ENCODE assay signal across 16 cellular contexts in genomic region chr4:76061977-76062376, GRCh38. TPM values are rescaled to one million over a fixed set of nuclear protein-coding genes. Genes with fewer than 3 reads are reported as not detected.
A peak's percentile ranks its signal among the peaks of the same experiment; 100 is the strongest.
DNase-seq lines count a peak whose midpoint lies in the region; ATAC-seq lines count a peak whose summit lies in the region.
"Had no signal": no experiment of that assay in that cellular context is flagged by ENCODE, and none has a peak within 500 bp of the region (broad histone marks: within the 10 kb centered on the region; RNA-seq: fewer than 3 reads in every experiment).

No MANE protein-coding gene starts in this region.

- no peak overlapping the region for H3K27ac Mint-ChIP-seq in naive thymus-derived CD4-positive, alpha-beta T cell
- H3K27ac Mint-ChIP-seq: activated CD8-positive, alpha-beta T cell treated with anti-CD3 and anti-CD28 coated beads for 36 hours had no signal

- H3K79me2 ChIP-seq in Karpas-422 (ENCODE audit: low read length), result no peaks in the 10 kb centered on the region

- no peaks in the 10 kb centered on the region for H3K9me2 ChIP-seq in Karpas-422 (replicated peaks; ENCODE audit: insufficient read depth, low read length)

- H3K36me3 ChIP-seq in Karpas-422 (ENCODE audit: insufficient read depth, low read length), result no peaks in the 10 kb centered on the region
- H3K36me3 ChIP-seq in naive thymus-derived CD4-positive, alpha-beta T cell (ENCODE audit: control insufficient read depth in 2 of 3, insufficient read depth in 3 of 3, low read length in 3 of 3), result no peaks in the 10 kb centered on the region
- H3K36me3 ChIP-seq: lower lobe of right lung, thoracic aorta had no signal

- no peaks in the 10 kb centered on the region for H3K9me3 ChIP-seq in Karpas-422 (ENCODE audit: low read length)
- H3K9me3 ChIP-seq in naive thymus-derived CD4-positive, alpha-beta T cell (ENCODE audit: control insufficient read depth in 2 of 3, low read length in 3 of 3), result no peaks in the 10 kb centered on the region
- H3K9me3 ChIP-seq: lower lobe of right lung, thoracic aorta had no signal

- H3K27me3 ChIP-seq in Karpas-422 (ENCODE audit: low read length), result no peaks in the 10 kb centered on the region
- H3K27me3 ChIP-seq in naive thymus-derived CD4-positive, alpha-beta T cell (ENCODE audit: control insufficient read depth in 2 of 2, insufficient read depth in 2 of 2, low read length in 2 of 2), result no peaks in the 10 kb centered on the region

- H3K27me3 Mint-ChIP-seq in naive thymus-derived CD4-positive, alpha-beta T cell, result peaks cover 0 to 7% (median 0%) of the 10 kb centered on the region in 5 donors

- H3K4me3 Mint-ChIP-seq in naive thymus-derived CD4-positive, alpha-beta T cell, result no peak overlapping the region
- H3K4me3 Mint-ChIP-seq: activated CD8-positive, alpha-beta T cell treated with anti-CD3 and anti-CD28 coated beads for 36 hours; activated naive CD8-positive, alpha-beta T cell had no signal

- H3K4me1 Mint-ChIP-seq in naive thymus-derived CD4-positive, alpha-beta T cell, result peaks cover 0 to 42% (median 0%) of the 10 kb centered on the region in 7 donors

- no peak overlapping the region for H3K27ac ChIP-seq in Karpas-422 (ENCODE audit: low read length)
- no peak overlapping the region for H3K27ac ChIP-seq in naive thymus-derived CD4-positive, alpha-beta T cell (ENCODE audit: low read depth, low read length)
- H3K27ac ChIP-seq: lower lobe of right lung, thoracic aorta had no signal

- H3K9ac ChIP-seq in Karpas-422 (ENCODE audit: low read length), result no peak overlapping the region

- intact Hi-C loops in naive thymus-derived CD4-positive, alpha-beta T cell (cut with micrococcal nuclease), result no loop called here

- H3K36me3 Mint-ChIP-seq in naive thymus-derived CD4-positive, alpha-beta T cell, result no peaks in the 10 kb centered on the region
- H3K36me3 Mint-ChIP-seq: activated naive CD8-positive, alpha-beta T cell had no signal

- peaks cover 8% of the 10 kb centered on the region for H3K4me1 ChIP-seq in Karpas-422 (ENCODE audit: low read length)
- no peaks in the 10 kb centered on the region for H3K4me1 ChIP-seq in naive thymus-derived CD4-positive, alpha-beta T cell (ENCODE audit: control insufficient read depth in 2 of 2, insufficient read depth in 2 of 2, low read length in 2 of 2)
- H3K4me1 ChIP-seq: lower lobe of right lung had no signal

- CTCF ChIA-PET in naive thymus-derived CD4-positive, alpha-beta T cell (lab: Charles Lee), result interaction anchor here (0.6 to 1.0 kb wide), 2 partner anchors 32 to 67 kb away, joined by 3 to 4 read pairs; no protein-coding TSS in a partner anchor

- H4K20me1 ChIP-seq in Karpas-422 (ENCODE audit: insufficient read depth, low read depth, low read length), result no peaks in the 10 kb centered on the region

- ATAC-seq in GM18907 (IDR thresholded peaks at IDR 0.05; ENCODE audit: unreplicated experiment), result peak; percentile 74
- peak; percentile 67 for ATAC-seq in GM21825 (IDR thresholded peaks at IDR 0.05; ENCODE audit: unreplicated experiment)
- peak; percentile 54 for ATAC-seq in naive thymus-derived CD4-positive, alpha-beta T cell
- ATAC-seq in left lobe of liver, result no peak
- ATAC-seq: activated CD8-positive, alpha-beta T cell treated with anti-CD3 and anti-CD28 coated beads for 36 hours; lower lobe of right lung; SK-N-SH treated with all-trans-retinoic acid at 6 μM for 48 hours had no signal

- no peaks in the 10 kb centered on the region for H3K9me3 Mint-ChIP-seq in naive thymus-derived CD4-positive, alpha-beta T cell
- H3K9me3 Mint-ChIP-seq: activated CD8-positive, alpha-beta T cell treated with anti-CD3 and anti-CD28 coated beads for 36 hours had no signal

- H3K4me2 ChIP-seq in Karpas-422 (ENCODE audit: low read depth, low read length, poor library complexity, severe bottlenecking), result peak overlapping the region; percentile 32

- DNase-seq in Karpas-422 (no peak), SW480 (ENCODE audit: low spot score) (no peak), GM19238 (ENCODE audit: insufficient read length, low spot score) (no peak), left lobe of liver (ENCODE audit: low spot score) (no peak)
- no peak for DNase-seq in naive thymus-derived CD4-positive, alpha-beta T cell
- DNase-seq: activated CD8-positive, alpha-beta T cell treated with anti-CD3 and anti-CD28 coated beads for 36 hours; lower lobe of right lung; NCI-H524; stimulated activated CD4-positive, alpha-beta T cell treated with anti-CD3 and anti-CD28 coated beads, Interleukin-4, amount 100 ng/mL, for 4 hours had no signal

- no peak overlapping the region for H3K4me3 ChIP-seq in Karpas-422 (ENCODE audit: low read length)
- no peak overlapping the region for H3K4me3 ChIP-seq in naive thymus-derived CD4-positive, alpha-beta T cell (ENCODE audit: low read length)
- H3K4me3 ChIP-seq: lower lobe of right lung, thoracic aorta had no signal

- H2AFZ ChIP-seq in Karpas-422 (ENCODE audit: low read length), result no peak overlapping the region

- POLR2A ChIA-PET in naive thymus-derived CD4-positive, alpha-beta T cell (lab: Charles Lee), result no interaction called here

RNA-seq across cellular contexts. Expression of gene ART3, which starts 12.5 kb away (rescaled TPM):
- not detected in 2 replicates for total RNA-seq in Karpas-422 (2014; rRNA removed; shearing (Covaris generic); ENCODE audit: low replicate concordance)
- total RNA-seq in naive thymus-derived CD4-positive, alpha-beta T cell, result not detected
- not detected for polyA plus RNA-seq in naive thymus-derived CD4-positive, alpha-beta T cell
- not detected for total RNA-seq in left lobe of liver
- total RNA-seq: activated CD8-positive, alpha-beta T cell treated with anti-CD3 and anti-CD28 coated beads for 36 hours; dermis microvascular lymphatic vessel endothelial cell; lower lobe of right lung; M059J; thoracic aorta had no signal

RNA-seq across cellular contexts. Expression of gene CXCL11, which starts 26.1 kb away (rescaled TPM):
- not detected in 2 replicates for total RNA-seq in Karpas-422 (2014; rRNA removed; shearing (Covaris generic); ENCODE audit: low replicate concordance)
- total RNA-seq in naive thymus-derived CD4-positive, alpha-beta T cell, result not detected
- not detected for polyA plus RNA-seq in naive thymus-derived CD4-positive, alpha-beta T cell
- not detected for total RNA-seq in left lobe of liver
- total RNA-seq: activated CD8-positive, alpha-beta T cell treated with anti-CD3 and anti-CD28 coated beads for 36 hours; thoracic aorta had no signal

RNA-seq across cellular contexts. Expression of gene CXCL10, which starts 38.7 kb away (rescaled TPM):
- not detected in 2 replicates for total RNA-seq in Karpas-422 (2014; rRNA removed; shearing (Covaris generic); ENCODE audit: low replicate concordance)
- total RNA-seq in naive thymus-derived CD4-positive, alpha-beta T cell, result 1 to 10 TPM in 1 of 5 experiments, under 1 TPM in 1, not detected in 3; 0.32 to 2.3 TPM
- polyA plus RNA-seq in naive thymus-derived CD4-positive, alpha-beta T cell, result not detected
- 0.15 TPM for total RNA-seq in left lobe of liver

RNA-seq across cellular contexts. Expression of gene CXCL9, which starts 54.7 kb away (rescaled TPM):
- not detected in 2 replicates for total RNA-seq in Karpas-422 (2014; rRNA removed; shearing (Covaris generic); ENCODE audit: low replicate concordance)
- not detected for total RNA-seq in naive thymus-derived CD4-positive, alpha-beta T cell
- polyA plus RNA-seq in naive thymus-derived CD4-positive, alpha-beta T cell, result not detected
- 0.10 TPM for total RNA-seq in left lobe of liver
- total RNA-seq: dermis microvascular lymphatic vessel endothelial cell, M059J had no signal
